Comparison of ENCODE assay signal across 8 cellular contexts in genomic region chr5:154445422-154446182, GRCh38.
DNase-seq lines count a peak whose midpoint lies in the region; ATAC-seq and TF ChIP-seq lines count a peak whose summit lies in the region.

Gene SAP30L (plus strand): TSS chr5:154445997. CDS start chr5:154446605, 608 bp downstream.

- DNase-seq in AG10803 (ENCODE audit: low read depth) = peak; percentile 93
- DNase-seq in NCI-H446 (lab: John Stamatoyannopoulos, UW) = peak; percentile 66 to 95
- peak; percentile 92 for DNase-seq in activated CD4-positive, CD25-positive, alpha-beta regulatory T cell treated with anti-CD3 and anti-CD28 coated beads, Interleukin-2, amount 50 U/mL, for 16 hours (ENCODE audit: low read depth, low spot score)
- DNase-seq in central memory CD4-positive, alpha-beta T cell = peak; percentile 96
- peak; percentile 92 for DNase-seq in iris pigment epithelial cell (ENCODE audit: low read depth)
- DNase-seq in stimulated activated CD4-positive, alpha-beta T cell treated with anti-CD3 and anti-CD28 coated beads, Interleukin-12 subunit alpha, Interleukin-12 subunit beta, amount 100 ng/mL, for 24 hours (ENCODE audit: low read depth in 2 of 2) = peak; percentile 88 to 89

- ATAC-seq in GM19025 (IDR thresholded peaks at IDR 0.05; ENCODE audit: low read depth, unreplicated experiment) (peak; percentile 93), HG03280 (IDR thresholded peaks at IDR 0.05; ENCODE audit: unreplicated experiment) (peak; percentile 95)

- TF ChIP-seq CTCF in AG10803 (conservative IDR thresholded peaks at IDR 0.05; ENCODE audit: low read length) = no peak

- H3K4me3 ChIP-seq in AG10803 (ENCODE audit: low read length) = peak within 1 kb of the TSS; percentile 93

Comparison
In these comparisons a context has a peak if more than half of its experiments do, and no peak if none do; other contexts are left out.
1. Peak in every context shown above with its lines: DNase-seq, ATAC-seq and H3K4me3 ChIP-seq.